In the genomic region with DNA sequence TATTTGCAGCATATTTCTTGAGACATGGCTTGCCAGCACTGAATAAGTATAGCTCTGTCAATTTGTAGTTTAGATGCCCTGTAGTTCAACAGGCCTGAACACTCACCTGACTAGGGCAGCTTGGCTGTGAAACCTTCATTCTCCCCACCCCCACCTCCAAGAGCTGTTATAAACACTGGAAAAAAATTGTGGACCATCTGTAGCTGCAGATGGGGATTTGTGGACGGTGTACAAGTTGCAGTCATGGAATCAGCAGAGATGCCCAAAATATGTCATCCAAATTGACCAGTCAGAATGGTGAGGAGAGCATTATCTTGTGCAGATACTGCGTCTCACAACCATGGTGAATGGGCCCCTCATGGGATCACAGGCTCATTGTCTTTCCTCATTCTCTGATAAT, we compare ENCODE assay signal across 20 cellular contexts.
"Had no signal": no experiment of that assay in that cellular context is flagged by ENCODE, and none has a peak within 500 bp of the region (broad histone marks: within the 10 kb centered on the region; RNA-seq: fewer than 3 reads in every experiment).

No MANE protein-coding gene starts in this region.

- H3K4me1 Mint-ChIP-seq: naive thymus-derived CD4-positive, alpha-beta T cell; stimulated activated memory B cell treated with anti-CD40 and anti-IgM and Interleukin-4, amounts not matched to agents 10 μg/mL and 1 μg/mL and 100 μg/mL, for 72 hours had no signal

- H3K36me3 ChIP-seq: neutrophil, right lobe of liver, tibial artery, upper lobe of right lung, vagina had no signal

- H3K27ac Mint-ChIP-seq: endodermal cell; naive thymus-derived CD4-positive, alpha-beta T cell; stimulated activated memory B cell treated with anti-CD40 and anti-IgM and Interleukin-4, amounts not matched to agents 10 μg/mL and 1 μg/mL and 100 μg/mL, for 72 hours; stimulated activated naive CD8-positive, alpha-beta T cell treated with anti-CD3 and anti-CD28 coated beads, Interleukin-15, Interleukin-2, amounts not matched to agents 100 ng/mL and 50 ng/mL, for 24 hours had no signal

- H3K9me3 ChIP-seq: neutrophil, psoas muscle, right lobe of liver, tibial artery, upper lobe of right lung, vagina had no signal

- H3K9me3 Mint-ChIP-seq: stimulated activated memory B cell treated with anti-CD40 and anti-IgM and Interleukin-4, amounts not matched to agents 10 μg/mL and 1 μg/mL and 100 μg/mL, for 72 hours; stimulated activated naive CD8-positive, alpha-beta T cell treated with anti-CD3 and anti-CD28 coated beads, Interleukin-15, Interleukin-2, amounts not matched to agents 100 ng/mL and 50 ng/mL, for 24 hours had no signal

- ATAC-seq: foreskin keratinocyte; naive thymus-derived CD4-positive, alpha-beta T cell; psoas muscle; right lobe of liver; stimulated activated memory B cell treated with anti-CD40 and anti-IgM and Interleukin-4, amounts not matched to agents 10 μg/mL and 1 μg/mL and 100 μg/mL, for 72 hours; upper lobe of right lung had no signal

- DNase-seq: effector CD4-positive, alpha-beta T cell; endodermal cell; erythroblast; foreskin keratinocyte; head of caudate nucleus; hippocampal formation; kidney glomerular epithelial cell; naive thymus-derived CD4-positive, alpha-beta T cell; psoas muscle; retina; right lobe of liver; stimulated activated CD4-positive, alpha-beta T cell treated with anti-CD3 and anti-CD28 coated beads, Interleukin-4, amount 100 ng/mL, for 1 hour; tibial artery; upper lobe of right lung had no signal

- H3K4me3 Mint-ChIP-seq: endodermal cell; naive thymus-derived CD4-positive, alpha-beta T cell; stimulated activated memory B cell treated with anti-CD40 and anti-IgM and Interleukin-4, amounts not matched to agents 10 μg/mL and 1 μg/mL and 100 μg/mL, for 72 hours; stimulated activated naive CD8-positive, alpha-beta T cell treated with anti-CD3 and anti-CD28 coated beads, Interleukin-15, Interleukin-2, amounts not matched to agents 100 ng/mL and 50 ng/mL, for 24 hours had no signal

- H3K27ac ChIP-seq: foreskin keratinocyte, neutrophil, psoas muscle, right lobe of liver, tibial artery, upper lobe of right lung, vagina had no signal

- H3K4me1 ChIP-seq: foreskin keratinocyte, psoas muscle, right lobe of liver, tibial artery, upper lobe of right lung, vagina had no signal

- H3K27me3 Mint-ChIP-seq: stimulated activated naive CD8-positive, alpha-beta T cell treated with anti-CD3 and anti-CD28 coated beads, Interleukin-15, Interleukin-2, amounts not matched to agents 100 ng/mL and 50 ng/mL, for 24 hours had no signal

- H3K27me3 ChIP-seq: foreskin keratinocyte, neutrophil, right lobe of liver, tibial artery, upper lobe of right lung, vagina had no signal

- FAIRE-seq: endothelial cell of umbilical vein, islet of Langerhans had no signal

- H3K4me3 ChIP-seq: psoas muscle, right lobe of liver, tibial artery, upper lobe of right lung, vagina had no signal

- H3K36me3 Mint-ChIP-seq: naive thymus-derived CD4-positive, alpha-beta T cell; stimulated activated memory B cell treated with anti-CD40 and anti-IgM and Interleukin-4, amounts not matched to agents 10 μg/mL and 1 μg/mL and 100 μg/mL, for 72 hours had no signal
